In the genomic region with DNA sequence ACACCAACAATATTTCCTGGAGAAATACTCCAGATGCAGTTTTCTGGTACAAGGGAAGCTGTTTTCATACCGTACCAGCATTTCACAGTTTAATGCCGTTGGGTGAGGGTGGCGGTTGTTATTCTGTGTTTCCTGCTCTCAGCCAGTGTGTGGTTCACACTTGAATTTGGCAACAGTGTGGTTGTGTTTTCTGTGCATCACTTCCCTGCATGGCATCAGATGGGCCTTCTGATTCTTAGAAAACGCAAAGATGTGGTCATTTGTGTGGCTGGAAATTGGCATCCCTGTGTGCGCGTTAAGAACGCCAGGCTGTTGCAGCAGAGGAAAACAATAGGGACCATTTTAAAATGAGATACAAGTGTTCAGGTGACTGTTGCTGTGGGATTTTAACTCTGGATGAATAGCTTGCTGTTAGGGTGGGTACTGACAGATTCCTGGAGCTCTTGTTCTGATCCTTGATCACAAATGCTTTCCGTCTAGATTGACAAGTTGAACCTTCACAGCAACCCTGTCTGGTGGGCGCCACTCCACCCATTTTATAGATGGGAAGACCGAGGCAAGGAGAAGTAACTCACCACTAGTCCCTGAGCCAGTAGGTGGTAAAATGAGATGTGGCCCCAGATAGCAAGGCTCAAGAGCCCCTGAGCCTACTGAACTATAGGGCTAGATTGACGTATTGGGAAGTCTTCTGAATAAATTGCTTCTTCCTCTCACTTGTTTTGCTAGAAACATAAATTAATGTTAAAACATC, we compare ENCODE assay signal across 1 cellular context.
TF ChIP-seq lines count a peak whose summit lies in the region.

No MANE protein-coding gene starts in this region.

TF ChIP-seq in K562, 482 proteins besides CTCF, POLR2A, EP300 and RAD21 (continued from another document):
- TF ChIP-seq, protein P1, sequence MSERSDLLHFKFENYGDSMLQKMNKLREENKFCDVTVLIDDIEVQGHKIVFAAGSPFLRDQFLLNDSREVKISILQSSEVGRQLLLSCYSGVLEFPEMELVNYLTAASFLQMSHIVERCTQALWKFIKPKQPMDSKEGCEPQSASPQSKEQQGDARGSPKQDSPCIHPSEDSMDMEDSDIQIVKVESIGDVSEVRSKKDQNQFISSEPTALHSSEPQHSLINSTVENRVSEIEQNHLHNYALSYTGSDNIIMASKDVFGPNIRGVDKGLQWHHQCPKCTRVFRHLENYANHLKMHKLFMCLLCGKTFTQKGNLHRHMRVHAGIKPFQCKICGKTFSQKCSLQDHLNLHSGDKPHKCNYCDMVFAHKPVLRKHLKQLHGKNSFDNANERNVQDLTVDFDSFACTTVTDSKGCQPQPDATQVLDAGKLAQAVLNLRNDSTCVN (CRISPR knock-in tag; IDR thresholded peaks at IDR 0.05), result no peak
- TF ChIP-seq ILF3 (IDR thresholded peaks at IDR 0.05; ENCODE audit: borderline replicate concordance), result no peak
- peak; percentile 83 for TF ChIP-seq ADNP (tag; IDR thresholded peaks at IDR 0.05)
- TF ChIP-seq KDM1A (IDR thresholded peaks at IDR 0.05), result peak; percentile 14 to 53; a peak in 3 of 4 replicates
